In genomic region chr1:179637211-179637860, GRCh38 we compare ENCODE assay signal across 21 cellular contexts. TPM values are rescaled to one million over a fixed set of nuclear protein-coding genes. Genes with fewer than 3 reads are reported as not detected.
"Had no signal": no experiment of that assay in that cellular context is flagged by ENCODE, and none has a peak within 500 bp of the region (broad histone marks: within the 10 kb centered on the region; RNA-seq: fewer than 3 reads in every experiment).

No MANE protein-coding gene starts in this region.

- ATAC-seq: left lung, psoas muscle had no signal

- H3K4me3 ChIP-seq: coronary artery, heart right ventricle, left lung, lung, psoas muscle, sigmoid colon, skin epidermis had no signal

- H3K27me3 ChIP-seq: heart right ventricle, left lung, sigmoid colon had no signal

- H3K9me3 ChIP-seq: heart right ventricle, left lung, psoas muscle, sigmoid colon had no signal

- H3K36me3 ChIP-seq: heart right ventricle, left lung, sigmoid colon had no signal

- H3K4me1 ChIP-seq: heart right ventricle, left lung, psoas muscle, sigmoid colon had no signal

- DNase-seq: effector CD4-positive, alpha-beta T cell; endodermal cell; heart right ventricle; hypothalamus; islet precursor cell; left lung; mesendoderm; naive B cell; nephron progenitor cell; psoas muscle; retina; sigmoid colon; stimulated activated CD4-positive, alpha-beta T cell treated with anti-CD3 and anti-CD28 coated beads, Interleukin-12 subunit alpha, Interleukin-12 subunit beta, amount 100 ng/mL, for 4 hours; stimulated activated naive CD4-positive, alpha-beta T cell treated with Interleukin-2 at 50 U/mL for 16 hours; trophoblast cell had no signal

- H3K27ac ChIP-seq: coronary artery, heart right ventricle, left lung, psoas muscle, sigmoid colon, skin epidermis had no signal

RNA-seq across cellular contexts. Expression of gene TDRD5, which starts 45.7 kb away (rescaled TPM):
- total RNA-seq: chondrocyte, endothelial cell of umbilical vein, glomerular endothelial cell, psoas muscle, sigmoid colon had no signal
- polyA plus RNA-seq: endothelial cell of umbilical vein, heart right ventricle had no signal
